ENCODE assay signal across 1 cellular context in the genomic region with DNA sequence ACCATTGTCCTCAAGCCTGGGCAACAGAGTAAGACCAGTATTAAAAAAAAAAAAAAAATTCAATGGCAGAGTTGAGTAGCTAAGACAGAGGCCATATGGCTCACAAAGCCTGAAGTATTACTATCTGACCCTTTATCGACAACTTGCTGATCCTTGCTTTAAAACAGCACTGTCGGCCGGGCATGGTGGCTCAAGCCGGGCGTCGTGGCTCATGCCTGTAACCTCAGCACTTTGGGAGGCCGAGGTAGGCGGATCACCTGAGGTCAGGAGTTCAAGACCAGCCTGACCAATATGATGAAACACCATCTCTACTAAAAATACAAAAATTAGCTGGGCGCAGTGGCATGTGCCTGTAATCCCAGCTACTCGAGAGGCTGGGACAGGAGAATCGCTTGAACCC.
TF ChIP-seq lines count a peak whose summit lies in the region.

No MANE protein-coding gene starts in this region.

TF ChIP-seq in HepG2, 621 proteins besides CTCF, POLR2A, EP300 and RAD21 (continued from another document):
- TF ChIP-seq, protein P1, sequence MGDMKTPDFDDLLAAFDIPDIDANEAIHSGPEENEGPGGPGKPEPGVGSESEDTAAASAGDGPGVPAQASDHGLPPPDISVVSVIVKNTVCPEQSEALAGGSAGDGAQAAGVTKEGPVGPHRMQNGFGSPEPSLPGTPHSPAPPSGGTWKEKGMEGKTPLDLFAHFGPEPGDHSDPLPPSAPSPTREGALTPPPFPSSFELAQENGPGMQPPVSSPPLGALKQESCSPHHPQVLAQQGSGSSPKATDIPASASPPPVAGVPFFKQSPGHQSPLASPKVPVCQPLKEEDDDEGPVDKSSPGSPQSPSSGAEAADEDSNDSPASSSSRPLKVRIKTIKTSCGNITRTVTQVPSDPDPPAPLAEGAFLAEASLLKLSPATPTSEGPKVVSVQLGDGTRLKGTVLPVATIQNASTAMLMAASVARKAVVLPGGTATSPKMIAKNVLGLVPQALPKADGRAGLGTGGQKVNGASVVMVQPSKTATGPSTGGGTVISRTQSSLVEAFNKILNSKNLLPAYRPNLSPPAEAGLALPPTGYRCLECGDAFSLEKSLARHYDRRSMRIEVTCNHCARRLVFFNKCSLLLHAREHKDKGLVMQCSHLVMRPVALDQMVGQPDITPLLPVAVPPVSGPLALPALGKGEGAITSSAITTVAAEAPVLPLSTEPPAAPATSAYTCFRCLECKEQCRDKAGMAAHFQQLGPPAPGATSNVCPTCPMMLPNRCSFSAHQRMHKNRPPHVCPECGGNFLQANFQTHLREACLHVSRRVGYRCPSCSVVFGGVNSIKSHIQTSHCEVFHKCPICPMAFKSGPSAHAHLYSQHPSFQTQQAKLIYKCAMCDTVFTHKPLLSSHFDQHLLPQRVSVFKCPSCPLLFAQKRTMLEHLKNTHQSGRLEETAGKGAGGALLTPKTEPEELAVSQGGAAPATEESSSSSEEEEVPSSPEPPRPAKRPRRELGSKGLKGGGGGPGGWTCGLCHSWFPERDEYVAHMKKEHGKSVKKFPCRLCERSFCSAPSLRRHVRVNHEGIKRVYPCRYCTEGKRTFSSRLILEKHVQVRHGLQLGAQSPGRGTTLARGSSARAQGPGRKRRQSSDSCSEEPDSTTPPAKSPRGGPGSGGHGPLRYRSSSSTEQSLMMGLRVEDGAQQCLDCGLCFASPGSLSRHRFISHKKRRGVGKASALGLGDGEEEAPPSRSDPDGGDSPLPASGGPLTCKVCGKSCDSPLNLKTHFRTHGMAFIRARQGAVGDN (CRISPR knock-in tag; IDR thresholded peaks at IDR 0.05) = peak; percentile 28; the same call in 1 of the 2 replicates
- TF ChIP-seq MAFK (conservative IDR thresholded peaks at IDR 0.05 in 1 of 2, IDR thresholded peaks at IDR 0.05 in 1 of 2; ENCODE audit: low read length in 2 of 2) = 0 out of 4 replicates have a peak, but pooled peaks of 1 of the 2 experiments have one; percentile 6
TF ChIP-seq in HepG2: peak in this region for 3; not testable (repeated sequence) for 618.
